In genomic region chr9:108434036-108434435, GRCh38 we compare ENCODE assay signal across 22 cellular contexts.
"Had no signal": no experiment of that assay in that cellular context is flagged by ENCODE, and none has a peak within 500 bp of the region (broad histone marks: within the 10 kb centered on the region; RNA-seq: fewer than 3 reads in every experiment).

No MANE protein-coding gene starts in this region.

- H3K27ac ChIP-seq: left lung, parathyroid adenoma, skin epidermis, thyroid gland had no signal

- H3K27me3 Mint-ChIP-seq: activated B cell treated with CpG ODN at 0.5 μM for 24 hours; activated CD4-positive, alpha-beta T cell treated with anti-CD3 and anti-CD28 coated beads, Interleukin-2, amount 10 ng/mL, durations not matched to agents 24 days and 14 days; activated naive CD8-positive, alpha-beta T cell; effector memory CD8-positive, alpha-beta T cell; memory B cell; naive thymus-derived CD4-positive, alpha-beta T cell; stimulated activated naive B cell treated with anti-CD40 and anti-IgM and Interleukin-4, amounts not matched to agents 10 μg/mL and 1 μg/mL and 100 μg/mL, for 72 hours had no signal

- H3K4me1 ChIP-seq: left lung, parathyroid adenoma, thyroid gland had no signal

- ATAC-seq: activated CD8-positive, alpha-beta T cell treated with anti-CD3 and anti-CD28 coated beads, Interleukin-2, amount 10 ng/mL, durations not matched to agents 7 days and 5 days; effector memory CD8-positive, alpha-beta T cell; left lung; mucosa of descending colon; naive thymus-derived CD4-positive, alpha-beta T cell; stimulated activated naive B cell treated with anti-CD40 and anti-IgM and Interleukin-4, amounts not matched to agents 10 μg/mL and 1 μg/mL and 100 μg/mL, for 72 hours had no signal

- H3K4me3 Mint-ChIP-seq: activated B cell treated with CpG ODN at 0.5 μM for 24 hours; activated CD4-positive, alpha-beta T cell treated with anti-CD3 and anti-CD28 coated beads, Interleukin-2, amount 10 ng/mL, durations not matched to agents 24 days and 14 days; activated CD8-positive, alpha-beta T cell treated with anti-CD3 and anti-CD28 coated beads, Interleukin-2, amount 10 ng/mL, durations not matched to agents 7 days and 5 days; activated naive CD8-positive, alpha-beta T cell; dendritic cell treated with granulocyte-macrophage colony-stimulating factor and Interleukin-4, amounts not matched to agents 40 ng/mL and 50 ng/mL, for 4 days; effector memory CD8-positive, alpha-beta T cell; memory B cell; naive thymus-derived CD4-positive, alpha-beta T cell; stimulated activated naive B cell treated with anti-CD40 and anti-IgM and Interleukin-4, amounts not matched to agents 10 μg/mL and 1 μg/mL and 100 μg/mL, for 72 hours had no signal

- H3K27ac Mint-ChIP-seq: activated B cell treated with CpG ODN at 0.5 μM for 24 hours; activated CD4-positive, alpha-beta T cell treated with anti-CD3 and anti-CD28 coated beads, Interleukin-2, amount 10 ng/mL, durations not matched to agents 24 days and 14 days; activated CD8-positive, alpha-beta T cell treated with anti-CD3 and anti-CD28 coated beads, Interleukin-2, amount 10 ng/mL, durations not matched to agents 7 days and 5 days; activated naive CD8-positive, alpha-beta T cell; dendritic cell treated with granulocyte-macrophage colony-stimulating factor and Interleukin-4, amounts not matched to agents 40 ng/mL and 50 ng/mL, for 4 days; effector memory CD8-positive, alpha-beta T cell; memory B cell; naive thymus-derived CD4-positive, alpha-beta T cell; stimulated activated naive B cell treated with anti-CD40 and anti-IgM and Interleukin-4, amounts not matched to agents 10 μg/mL and 1 μg/mL and 100 μg/mL, for 72 hours had no signal

- DNase-seq: activated B cell treated with CpG ODN at 0.5 μM for 24 hours; activated CD4-positive, alpha-beta T cell treated with anti-CD3 and anti-CD28 coated beads, Interleukin-2, amount 10 ng/mL, durations not matched to agents 24 days and 14 days; activated CD8-positive, alpha-beta memory T cell treated with anti-CD3 and anti-CD28 coated beads, Interleukin-2, amount 50 U/mL, for 4 hours; activated CD8-positive, alpha-beta T cell treated with anti-CD3 and anti-CD28 coated beads, Interleukin-2, amount 10 ng/mL, durations not matched to agents 7 days and 5 days; activated effector memory CD4-positive, alpha-beta T cell treated with anti-CD3 and anti-CD28 coated beads, Interleukin-2, amount 50 U/mL, for 16 hours; activated T-cell treated with anti-CD3 and anti-CD28 coated beads, Interleukin-2, amount 50 U/mL, for 48 hours; anterior cingulate cortex; effector memory CD8-positive, alpha-beta T cell; hippocampal formation; left lung; mucosa of descending colon; naive thymus-derived CD4-positive, alpha-beta T cell; retina; stimulated activated CD4-positive, alpha-beta T cell treated with anti-CD3 and anti-CD28 coated beads, Interleukin-15, amount 100 ng/mL, for 24 hours; stimulated activated CD4-positive, alpha-beta T cell treated with anti-CD3 and anti-CD28 coated beads, Interleukin-4, amount 100 ng/mL, for 1 hour; stimulated activated naive B cell treated with anti-CD40 and anti-IgM and Interleukin-4, amounts not matched to agents 10 μg/mL and 1 μg/mL and 100 μg/mL, for 72 hours; thyroid gland had no signal

- H3K27me3 ChIP-seq: left lung, thyroid gland had no signal

- H3K4me3 ChIP-seq: left lung, mucosa of descending colon, skin epidermis, thyroid gland had no signal

- H3K4me1 Mint-ChIP-seq: activated B cell treated with CpG ODN at 0.5 μM for 24 hours; activated CD4-positive, alpha-beta T cell treated with anti-CD3 and anti-CD28 coated beads, Interleukin-2, amount 10 ng/mL, durations not matched to agents 24 days and 14 days; memory B cell; naive thymus-derived CD4-positive, alpha-beta T cell had no signal

- H3K9ac ChIP-seq: parathyroid adenoma had no signal

- H3K9me3 Mint-ChIP-seq: activated CD4-positive, alpha-beta T cell treated with anti-CD3 and anti-CD28 coated beads, Interleukin-2, amount 10 ng/mL, durations not matched to agents 24 days and 14 days had no signal

- H3K36me3 Mint-ChIP-seq: activated naive CD8-positive, alpha-beta T cell had no signal

- H3K36me3 ChIP-seq: left lung, thyroid gland had no signal

- H3K9me3 ChIP-seq: thyroid gland had no signal
